ENCODE assay signal across 10 cellular contexts in the genomic region with DNA sequence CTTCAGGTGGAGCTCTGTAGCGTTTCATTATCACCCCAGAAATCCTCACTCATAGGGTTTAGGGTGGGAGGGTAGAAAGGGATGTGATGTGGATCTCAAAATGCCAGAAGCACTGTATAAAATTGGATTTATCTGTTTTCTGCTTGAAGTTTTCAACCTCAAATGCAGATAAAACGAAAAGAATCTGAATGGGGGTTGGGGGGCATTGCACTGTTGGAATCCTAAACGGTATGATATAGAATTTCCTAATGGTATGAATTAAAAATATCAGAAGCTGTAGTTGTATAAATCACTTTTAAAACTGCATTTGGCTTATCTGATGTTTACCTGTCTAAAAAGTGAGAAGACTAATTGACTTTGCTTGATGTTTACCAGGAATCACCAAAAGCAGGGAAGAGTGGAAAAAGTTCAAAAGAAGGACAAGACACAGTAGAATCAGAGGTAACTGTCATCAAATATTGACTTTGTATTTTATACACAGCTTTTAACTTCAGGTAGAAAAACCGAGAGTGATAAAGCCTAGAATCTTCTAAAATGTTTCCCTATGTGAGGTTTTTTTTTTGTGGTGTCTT. TPM values are rescaled to one million over a fixed set of nuclear protein-coding genes. Genes with fewer than 3 reads are reported as not detected.
DNase-seq lines count a peak whose midpoint lies in the region; ATAC-seq and TF ChIP-seq lines count a peak whose summit lies in the region.
"Had no signal": no experiment of that assay in that cellular context is flagged by ENCODE, and none has a peak within 500 bp of the region (broad histone marks: within the 10 kb centered on the region; RNA-seq: fewer than 3 reads in every experiment).

No MANE protein-coding gene starts in this region.

- CTCF ChIA-PET in BJ (lab: Yijun Ruan, JAX): interaction anchor here (0.9 to 1.0 kb wide), 3 partner anchors 8 to 21 kb away, joined by 3 to 4 read pairs (median 3); no protein-coding TSS in a partner anchor

- no peak overlapping the region for H2AFZ ChIP-seq in MM.1S (ENCODE audit: low read length)

- H3K9me3 ChIP-seq in MM.1S (replicated peaks; ENCODE audit: insufficient read depth, low read length): no peaks in the 10 kb centered on the region
- no peaks in the 10 kb centered on the region for H3K9me3 ChIP-seq in effector memory CD4-positive, alpha-beta T cell (ENCODE audit: control insufficient read depth, low read length)

- H3K27ac Mint-ChIP-seq in nephron progenitor cell: no peak overlapping the region

- H3F3A ChIP-seq in MM.1S (ENCODE audit: insufficient read depth, low read length): no peaks in the 10 kb centered on the region

- H3K36me3 ChIP-seq in BJ (ENCODE audit: control insufficient read depth, insufficient read depth, low read length) (peaks cover 4% of the 10 kb centered on the region; the same call in 1 of the 2 replicates), MM.1S (replicated peaks; ENCODE audit: insufficient read depth, low read length) (no peaks in the 10 kb centered on the region)
- peaks cover 9% of the 10 kb centered on the region for H3K36me3 ChIP-seq in effector memory CD4-positive, alpha-beta T cell (ENCODE audit: control insufficient read depth, insufficient read depth, low read length)

- H4K20me1 ChIP-seq in MM.1S (ENCODE audit: insufficient read depth, low read length): no peaks in the 10 kb centered on the region

- H3K9me2 ChIP-seq in MM.1S (replicated peaks; ENCODE audit: insufficient read depth, low read length): no peaks in the 10 kb centered on the region

- no peaks in the 10 kb centered on the region for H3K79me2 ChIP-seq in MM.1S (ENCODE audit: low read length)

- no peak for TF ChIP-seq CTCF in BJ (IDR thresholded peaks at IDR 0.05; ENCODE audit: insufficient read depth, low read depth, low read length)
- TF ChIP-seq CTCF in MM.1S (IDR thresholded peaks at IDR 0.05; ENCODE audit: low read length): no peak
- no peak for TF ChIP-seq CTCF in nephron progenitor cell (IDR thresholded peaks at IDR 0.05)

- POLR2A ChIA-PET in BJ (lab: Charles Lee): no interaction called here

- H3K9ac ChIP-seq in MM.1S (ENCODE audit: low read length): no peak overlapping the region; the same call in 1 of the 2 replicates

- peaks cover 8% of the 10 kb centered on the region for H3K9me3 Mint-ChIP-seq in nephron progenitor cell

- peaks cover 4% of the 10 kb centered on the region; the same call in 1 of the 2 replicates for H3K27me3 ChIP-seq in BJ (ENCODE audit: control insufficient read depth, insufficient read depth, low read length)
- H3K27me3 ChIP-seq in MM.1S (replicated peaks; ENCODE audit: insufficient read depth, low read length): no peaks in the 10 kb centered on the region
- H3K27me3 ChIP-seq in effector memory CD4-positive, alpha-beta T cell (replicated peaks; ENCODE audit: control insufficient read depth, insufficient read depth, low read length, poor library complexity, severe bottlenecking): no peaks in the 10 kb centered on the region

- H3K27me3 Mint-ChIP-seq in nephron progenitor cell (ENCODE audit: low read depth, poor library complexity): peaks cover 27% of the 10 kb centered on the region

- no peak overlapping the region for H3K27ac ChIP-seq in MM.1S (ENCODE audit: low read length)
- no peak overlapping the region for H3K27ac ChIP-seq in effector memory CD4-positive, alpha-beta T cell (ENCODE audit: insufficient read depth, low read length, poor library complexity, severe bottlenecking)

- ATAC-seq in HG02763 (IDR thresholded peaks at IDR 0.05; ENCODE audit: unreplicated experiment): no peak
- ATAC-seq: esophagus mucosa had no signal

- H3K36me3 Mint-ChIP-seq in nephron progenitor cell (ENCODE audit: low read depth): peaks cover 25% of the 10 kb centered on the region

- H3K4me3 Mint-ChIP-seq in nephron progenitor cell: peak overlapping the region; percentile 93

- peaks cover 3% of the 10 kb centered on the region; the same call in 1 of the 2 replicates for H3K4me1 ChIP-seq in MM.1S (ENCODE audit: low read length)
- peaks cover 11% of the 10 kb centered on the region for H3K4me1 ChIP-seq in effector memory CD4-positive, alpha-beta T cell (ENCODE audit: control insufficient read depth, insufficient read depth, low read length, poor library complexity, severe bottlenecking)

- peak overlapping the region; percentile 34; the same call in 1 of the 2 replicates for H3K4me2 ChIP-seq in MM.1S (ENCODE audit: low read depth, low read length)

- H3K4me3 ChIP-seq in BJ (ENCODE audit: low read depth, low read length) (peak overlapping the region; percentile 77), MM.1S (ENCODE audit: low read length) (peak overlapping the region; percentile 61)
- H3K4me3 ChIP-seq in effector memory CD4-positive, alpha-beta T cell (ENCODE audit: insufficient read depth, low read depth, low read length, poor library complexity, severe bottlenecking): peak overlapping the region; percentile 87

- peaks cover 25% of the 10 kb centered on the region for H3K4me1 Mint-ChIP-seq in nephron progenitor cell

- DNase-seq in BJ (ENCODE audit: low read depth) (no peak), MM.1S (no peak), nephron progenitor cell (no peak), NCI-H510A treated with DMSO at 0.1 percent for 48 hours (lab: John Stamatoyannopoulos, UW) (no peak), islet precursor cell (no peak)
- no peak for DNase-seq in effector memory CD4-positive, alpha-beta T cell
- DNase-seq in activated CD4-positive, CD25-positive, alpha-beta regulatory T cell treated with anti-CD3 and anti-CD28 coated beads, Interleukin-2, amount 50 U/mL, for 72 hours: no peak
- DNase-seq: NCI-H2227 treated with DMSO at 0.1 percent for 48 hours had no signal

RNA-seq across cellular contexts. Expression of a gene that starts 1.1 kb away (rescaled TPM):
- polyA plus RNA-seq in BJ (2011; rRNA removed): 55.8 and 115 TPM in 2 replicates
- 52.1 and 55.1 TPM in 2 replicates for polyA minus RNA-seq in BJ (2011; rRNA and poly(A)+ RNA removed)
